Comparison of ENCODE assay signal across 15 cellular contexts in the genomic region with DNA sequence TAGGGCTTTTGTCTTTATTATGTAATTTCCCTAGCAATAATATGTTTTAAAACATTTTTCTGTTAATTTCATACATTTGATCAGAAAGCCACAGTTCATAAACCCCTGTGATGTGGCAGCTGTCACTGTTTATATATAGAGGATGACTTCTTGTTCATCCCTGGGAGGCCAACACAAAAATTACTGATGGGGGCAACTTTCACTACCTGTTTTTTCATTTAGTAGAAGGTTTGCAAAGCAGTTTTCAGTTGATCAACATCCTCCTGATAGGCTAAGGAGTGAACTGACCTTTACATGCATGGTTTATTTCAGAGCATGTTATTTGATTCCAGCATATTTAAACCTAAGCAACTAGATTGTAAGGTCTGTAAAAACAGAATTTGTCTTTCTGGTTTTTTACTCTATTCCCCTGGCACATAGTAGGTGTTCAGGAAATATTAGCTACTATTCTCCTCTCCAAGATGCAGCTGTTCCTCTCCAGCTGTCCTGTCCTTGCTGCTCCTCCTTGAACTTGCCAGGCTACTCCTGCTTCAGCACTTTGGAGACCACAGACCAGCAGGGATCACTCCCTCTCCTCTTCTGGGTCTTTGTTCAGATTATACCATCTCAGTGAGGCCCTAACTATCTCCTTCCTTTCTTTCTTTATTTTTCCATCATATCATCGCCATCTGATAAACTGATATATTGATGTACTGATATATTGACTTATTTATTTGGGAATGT. TPM values are rescaled to one million over a fixed set of nuclear protein-coding genes. Genes with fewer than 3 reads are reported as not detected.
DNase-seq lines count a peak whose midpoint lies in the region; ATAC-seq and TF ChIP-seq lines count a peak whose summit lies in the region.
"Had no signal": no experiment of that assay in that cellular context is flagged by ENCODE, and none has a peak within 500 bp of the region (broad histone marks: within the 10 kb centered on the region; RNA-seq: fewer than 3 reads in every experiment).

No MANE protein-coding gene starts in this region.

- CTCF ChIA-PET in HEK293 (lab: Yijun Ruan, JAX), result interaction anchor here (0.6 to 1.2 kb wide), 3 partner anchors 8 to 154 kb away, joined by 3 to 5 read pairs (median 5); no protein-coding TSS in a partner anchor

- H3K4me3 Mint-ChIP-seq in activated T-helper 1 cell treated with anti-CD3 and anti-CD28 coated beads, Interleukin-12 subunit alpha, Interleukin-12 subunit beta, Interleukin-2, Interleukin-4 antibody, amounts not matched to agents 30 ng/mL and 10 ng/mL and 1 ng/mL, durations not matched to agents 14 hours and 24 hours and 36 hours, result no peak overlapping the region
- H3K4me3 Mint-ChIP-seq: activated CD4-positive, alpha-beta T cell treated with anti-CD3 and anti-CD28 coated beads, Interleukin-2, amount 10 ng/mL, durations not matched to agents 24 days and 14 days; dendritic cell treated with granulocyte-macrophage colony-stimulating factor and Interleukin-4, amounts not matched to agents 40 ng/mL and 50 ng/mL, for 4 days had no signal

- no peak overlapping the region for H3K27ac Mint-ChIP-seq in activated T-helper 1 cell treated with anti-CD3 and anti-CD28 coated beads, Interleukin-12 subunit alpha, Interleukin-12 subunit beta, Interleukin-2, Interleukin-4 antibody, amounts not matched to agents 30 ng/mL and 10 ng/mL and 1 ng/mL, durations not matched to agents 14 hours and 24 hours and 36 hours
- H3K27ac Mint-ChIP-seq: activated CD4-positive, alpha-beta T cell treated with anti-CD3 and anti-CD28 coated beads, Interleukin-2, amount 10 ng/mL, durations not matched to agents 24 days and 14 days; dendritic cell treated with granulocyte-macrophage colony-stimulating factor and Interleukin-4, amounts not matched to agents 40 ng/mL and 50 ng/mL, for 4 days had no signal

- H3K4me1 Mint-ChIP-seq in activated T-helper 1 cell treated with anti-CD3 and anti-CD28 coated beads, Interleukin-12 subunit alpha, Interleukin-12 subunit beta, Interleukin-2, Interleukin-4 antibody, amounts not matched to agents 30 ng/mL and 10 ng/mL and 1 ng/mL, durations not matched to agents 14 hours and 24 hours and 36 hours (ENCODE audit: low read depth), result no peaks in the 10 kb centered on the region
- H3K4me1 Mint-ChIP-seq: activated CD4-positive, alpha-beta T cell treated with anti-CD3 and anti-CD28 coated beads, Interleukin-2, amount 10 ng/mL, durations not matched to agents 24 days and 14 days had no signal

- H3K36me3 ChIP-seq in HEK293 (ENCODE audit: control insufficient read depth in 2 of 2, insufficient read depth in 1 of 2, low read length in 2 of 2) (no peaks in the 10 kb centered on the region), sigmoid colon (no peaks in the 10 kb centered on the region)

- H3K9me3 ChIP-seq in HEK293 (ENCODE audit: control insufficient read depth, insufficient read depth, low read depth, low read length) (no peaks in the 10 kb centered on the region), sigmoid colon (no peaks in the 10 kb centered on the region)

- ATAC-seq in GM19043 (IDR thresholded peaks at IDR 0.05; ENCODE audit: low read depth, unreplicated experiment), result peak; percentile 73
- peak; percentile 90 for ATAC-seq in HG03571 (IDR thresholded peaks at IDR 0.05; ENCODE audit: unreplicated experiment)

- no peaks in the 10 kb centered on the region for H3K36me3 Mint-ChIP-seq in activated T-helper 1 cell treated with anti-CD3 and anti-CD28 coated beads, Interleukin-12 subunit alpha, Interleukin-12 subunit beta, Interleukin-2, Interleukin-4 antibody, amounts not matched to agents 30 ng/mL and 10 ng/mL and 1 ng/mL, durations not matched to agents 14 hours and 24 hours and 36 hours (ENCODE audit: low read depth)

- POLR2A ChIA-PET in HEK293 (lab: Yijun Ruan, JAX), result no interaction called here

- H3K4me3 ChIP-seq in HEK293 (ENCODE audit: low read depth, low read length) (no peak overlapping the region), sigmoid colon (no peak overlapping the region)

- TF ChIP-seq EP300 in sigmoid colon (IDR thresholded peaks at IDR 0.05), result no peak

- H3K27ac ChIP-seq in HEK293 (ENCODE audit: extremely low read depth, low read depth, low read length) (no peak overlapping the region), sigmoid colon (peak overlapping the region in 3 of 4 donors; percentile 66 to 75 (median 72)), caudate nucleus (ENCODE audit: low read depth, low read length) (no peak overlapping the region)

- TF ChIP-seq CTCF in HEK293 (tag by site-specific recombination; IDR thresholded peaks at IDR 0.05) (no peak), sigmoid colon (IDR thresholded peaks at IDR 0.05) (no peak)

- intact Hi-C loops in sigmoid colon (cut with DNase I), result loop anchor here (5.0 kb wide), 1 partner anchor 44 kb away; no protein-coding TSS in a partner anchor
- intact Hi-C loops in activated T-helper 1 cell treated with anti-CD3 and anti-CD28 coated beads, Interleukin-12 subunit alpha, Interleukin-12 subunit beta, Interleukin-2, Interleukin-4 antibody, amounts not matched to agents 30 ng/mL and 10 ng/mL and 1 ng/mL, durations not matched to agents 14 hours and 24 hours and 36 hours (cut with micrococcal nuclease), result no loop called here

- no peak for TF ChIP-seq POLR2A in sigmoid colon (IDR thresholded peaks at IDR 0.05)

- H3K4me1 ChIP-seq in HEK293 (ENCODE audit: control insufficient read depth, insufficient read depth, low read length), result peaks cover 13% of the 10 kb centered on the region
- H3K4me1 ChIP-seq in sigmoid colon, result peaks cover 0 to 69% (median 61%) of the 10 kb centered on the region in 4 donors

- peaks cover 4% of the 10 kb centered on the region for H3K27me3 Mint-ChIP-seq in activated T-helper 1 cell treated with anti-CD3 and anti-CD28 coated beads, Interleukin-12 subunit alpha, Interleukin-12 subunit beta, Interleukin-2, Interleukin-4 antibody, amounts not matched to agents 30 ng/mL and 10 ng/mL and 1 ng/mL, durations not matched to agents 14 hours and 24 hours and 36 hours (ENCODE audit: insufficient read depth)
- H3K27me3 Mint-ChIP-seq: dendritic cell treated with granulocyte-macrophage colony-stimulating factor and Interleukin-4, amounts not matched to agents 40 ng/mL and 50 ng/mL, for 4 days had no signal

- no peaks in the 10 kb centered on the region for H3K9me3 Mint-ChIP-seq in activated T-helper 1 cell treated with anti-CD3 and anti-CD28 coated beads, Interleukin-12 subunit alpha, Interleukin-12 subunit beta, Interleukin-2, Interleukin-4 antibody, amounts not matched to agents 30 ng/mL and 10 ng/mL and 1 ng/mL, durations not matched to agents 14 hours and 24 hours and 36 hours
- H3K9me3 Mint-ChIP-seq: dendritic cell treated with granulocyte-macrophage colony-stimulating factor and Interleukin-4, amounts not matched to agents 40 ng/mL and 50 ng/mL, for 4 days had no signal

- DNase-seq in sigmoid colon (no peak), DMS79 (lab: John Stamatoyannopoulos, UW) (no peak), caudate nucleus (lab: John Stamatoyannopoulos, UW) (no peak)
- no peak for DNase-seq in activated T-helper 1 cell treated with anti-CD3 and anti-CD28 coated beads, Interleukin-12 subunit alpha, Interleukin-12 subunit beta, Interleukin-2, Interleukin-4 antibody, amounts not matched to agents 30 ng/mL and 10 ng/mL and 1 ng/mL, durations not matched to agents 14 hours and 24 hours and 36 hours (ENCODE audit: low spot score)
- DNase-seq: activated CD4-positive, alpha-beta T cell treated with anti-CD3 and anti-CD28 coated beads, Interleukin-2, amount 10 ng/mL, durations not matched to agents 24 days and 14 days; activated naive CD4-positive, alpha-beta T cell; DMS79 treated with DMSO at 0.1 percent for 48 hours; glutamatergic neuron; mesendoderm; right cardiac atrium; SHP77 treated with DMSO at 0.1 percent for 48 hours had no signal

- H3K27me3 ChIP-seq in sigmoid colon, result no peaks in the 10 kb centered on the region

- 50 to 100% methylated on average over 1 of the region's 1 CpG for WGBS in sigmoid colon, 2 donors

TF ChIP-seq in HEK293, 187 proteins besides CTCF, POLR2A, EP300 and RAD21 (continues in another document):
- TF ChIP-seq GLIS1 (tag by site-specific recombination; IDR thresholded peaks at IDR 0.05), result peak; percentile 22; the same call in 1 of the 2 replicates
- TF ChIP-seq, protein P1, sequence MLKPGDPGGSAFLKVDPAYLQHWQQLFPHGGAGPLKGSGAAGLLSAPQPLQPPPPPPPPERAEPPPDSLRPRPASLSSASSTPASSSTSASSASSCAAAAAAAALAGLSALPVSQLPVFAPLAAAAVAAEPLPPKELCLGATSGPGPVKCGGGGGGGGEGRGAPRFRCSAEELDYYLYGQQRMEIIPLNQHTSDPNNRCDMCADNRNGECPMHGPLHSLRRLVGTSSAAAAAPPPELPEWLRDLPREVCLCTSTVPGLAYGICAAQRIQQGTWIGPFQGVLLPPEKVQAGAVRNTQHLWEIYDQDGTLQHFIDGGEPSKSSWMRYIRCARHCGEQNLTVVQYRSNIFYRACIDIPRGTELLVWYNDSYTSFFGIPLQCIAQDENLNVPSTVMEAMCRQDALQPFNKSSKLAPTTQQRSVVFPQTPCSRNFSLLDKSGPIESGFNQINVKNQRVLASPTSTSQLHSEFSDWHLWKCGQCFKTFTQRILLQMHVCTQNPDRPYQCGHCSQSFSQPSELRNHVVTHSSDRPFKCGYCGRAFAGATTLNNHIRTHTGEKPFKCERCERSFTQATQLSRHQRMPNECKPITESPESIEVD (tag by site-specific recombination; IDR thresholded peaks at IDR 0.05), result 0 out of 2 replicates have a peak, but pooled peaks have one; percentile 43
- no peak for TF ChIP-seq ZNF341 (tag by site-specific recombination; IDR thresholded peaks at IDR 0.05; ENCODE audit: low read depth)

RNA-seq across cellular contexts. Expression of a gene that starts 54.7 kb away (rescaled TPM):
- 10 to 100 TPM; 27.3 to 37.1 (median 29.3) TPM for total RNA-seq in sigmoid colon
- polyA plus RNA-seq in sigmoid colon, result 1 to 10 TPM in 1 of 3 donors, under 1 TPM in 2; under 0.01 to 1.3 (median 0.23) TPM
- 0.05 TPM in 1 of 2 replicates, not detected in the other for total RNA-seq in activated T-helper 1 cell treated with anti-CD3 and anti-CD28 coated beads, Interleukin-12 subunit alpha, Interleukin-12 subunit beta, Interleukin-2, Interleukin-4 antibody, amounts not matched to agents 30 ng/mL and 10 ng/mL and 1 ng/mL, durations not matched to agents 14 hours and 24 hours and 36 hours
- total RNA-seq: activated CD4-positive, alpha-beta T cell treated with anti-CD3 and anti-CD28 coated beads, Interleukin-2, amount 10 ng/mL, durations not matched to agents 24 days and 14 days had no signal

Comparison
In these comparisons a context has a peak if more than half of its experiments do, and no peak if none do; other contexts are left out.
1. H3K27ac ChIP-seq: peak in sigmoid colon (3 of 4); none in HEK293 (single experiment) and caudate nucleus (single experiment).
2. RNA of a gene that starts 54.7 kb away (total RNA-seq): 27.3 to 37.1 TPM in sigmoid colon; 0.05 TPM in activated T-helper 1 cell treated with anti-CD3 and anti-CD28 coated beads, Interleukin-12 subunit alpha, Interleukin-12 subunit beta, Interleukin-2, Interleukin-4 antibody, amounts not matched to agents 30 ng/mL and 10 ng/mL and 1 ng/mL, durations not matched to agents 14 hours and 24 hours and 36 hours; every median in the first group is over 10 times any median in the second.